In the genomic region with DNA sequence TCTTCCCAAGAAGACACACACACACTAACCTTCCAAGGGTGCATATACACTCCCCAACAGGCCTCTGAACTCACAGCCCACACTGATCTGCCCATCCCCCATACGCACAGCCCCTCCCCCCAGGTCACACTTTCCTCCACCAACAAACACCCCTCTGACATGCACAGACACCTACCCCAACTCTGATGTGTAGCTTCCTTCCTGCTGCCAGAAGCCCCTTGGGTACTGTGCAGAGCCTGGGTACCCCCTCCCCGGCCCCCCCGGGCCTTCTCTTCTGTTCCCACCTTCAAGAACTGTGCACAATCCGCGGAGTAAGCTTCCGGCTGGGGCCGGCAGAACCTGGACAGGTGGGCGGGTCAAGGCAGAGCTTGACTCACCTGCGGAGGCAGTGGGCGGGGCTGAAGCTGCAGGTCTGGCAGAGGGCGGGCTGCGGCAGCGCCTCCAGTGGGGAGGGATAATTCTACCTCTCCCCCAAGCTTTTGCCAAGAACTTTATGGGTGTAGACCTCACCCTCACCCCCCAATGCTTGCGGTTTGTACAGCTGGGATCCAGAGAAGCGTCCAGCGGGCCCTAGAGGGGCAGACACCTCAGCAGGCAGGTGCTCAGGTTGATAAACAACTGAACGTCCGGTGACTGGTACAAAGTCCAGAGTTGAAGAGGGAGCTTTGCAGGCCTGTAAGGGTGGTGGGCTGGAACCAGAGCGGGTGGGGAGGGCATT, we compare ENCODE assay signal across 1 cellular context.
TF ChIP-seq lines count a peak whose summit lies in the region.

A gene (minus strand): TSS at position 313 of the 718 bp plus-strand sequence. CDS start 2,311 bp downstream, outside the sequence.

TF ChIP-seq in WTC11, 78 proteins besides CTCF, POLR2A, EP300 and RAD21 (continued from another document):
- TF ChIP-seq, protein P1, sequence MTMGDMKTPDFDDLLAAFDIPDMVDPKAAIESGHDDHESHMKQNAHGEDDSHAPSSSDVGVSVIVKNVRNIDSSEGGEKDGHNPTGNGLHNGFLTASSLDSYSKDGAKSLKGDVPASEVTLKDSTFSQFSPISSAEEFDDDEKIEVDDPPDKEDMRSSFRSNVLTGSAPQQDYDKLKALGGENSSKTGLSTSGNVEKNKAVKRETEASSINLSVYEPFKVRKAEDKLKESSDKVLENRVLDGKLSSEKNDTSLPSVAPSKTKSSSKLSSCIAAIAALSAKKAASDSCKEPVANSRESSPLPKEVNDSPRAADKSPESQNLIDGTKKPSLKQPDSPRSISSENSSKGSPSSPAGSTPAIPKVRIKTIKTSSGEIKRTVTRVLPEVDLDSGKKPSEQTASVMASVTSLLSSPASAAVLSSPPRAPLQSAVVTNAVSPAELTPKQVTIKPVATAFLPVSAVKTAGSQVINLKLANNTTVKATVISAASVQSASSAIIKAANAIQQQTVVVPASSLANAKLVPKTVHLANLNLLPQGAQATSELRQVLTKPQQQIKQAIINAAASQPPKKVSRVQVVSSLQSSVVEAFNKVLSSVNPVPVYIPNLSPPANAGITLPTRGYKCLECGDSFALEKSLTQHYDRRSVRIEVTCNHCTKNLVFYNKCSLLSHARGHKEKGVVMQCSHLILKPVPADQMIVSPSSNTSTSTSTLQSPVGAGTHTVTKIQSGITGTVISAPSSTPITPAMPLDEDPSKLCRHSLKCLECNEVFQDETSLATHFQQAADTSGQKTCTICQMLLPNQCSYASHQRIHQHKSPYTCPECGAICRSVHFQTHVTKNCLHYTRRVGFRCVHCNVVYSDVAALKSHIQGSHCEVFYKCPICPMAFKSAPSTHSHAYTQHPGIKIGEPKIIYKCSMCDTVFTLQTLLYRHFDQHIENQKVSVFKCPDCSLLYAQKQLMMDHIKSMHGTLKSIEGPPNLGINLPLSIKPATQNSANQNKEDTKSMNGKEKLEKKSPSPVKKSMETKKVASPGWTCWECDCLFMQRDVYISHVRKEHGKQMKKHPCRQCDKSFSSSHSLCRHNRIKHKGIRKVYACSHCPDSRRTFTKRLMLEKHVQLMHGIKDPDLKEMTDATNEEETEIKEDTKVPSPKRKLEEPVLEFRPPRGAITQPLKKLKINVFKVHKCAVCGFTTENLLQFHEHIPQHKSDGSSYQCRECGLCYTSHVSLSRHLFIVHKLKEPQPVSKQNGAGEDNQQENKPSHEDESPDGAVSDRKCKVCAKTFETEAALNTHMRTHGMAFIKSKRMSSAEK (CRISPR knock-in tag; IDR thresholded peaks at IDR 0.05; ENCODE audit: borderline replicate concordance) = no peak
- TF ChIP-seq JAZF1 (CRISPR knock-in tag; IDR thresholded peaks at IDR 0.05) (no peak), ZNF396 (CRISPR knock-in tag; IDR thresholded peaks at IDR 0.05; ENCODE audit: borderline replicate concordance) (no peak), GABPB1 (CRISPR knock-in tag; IDR thresholded peaks at IDR 0.05) (no peak), CREB1 (CRISPR knock-in tag; IDR thresholded peaks at IDR 0.05) (no peak), TP53 (CRISPR knock-in tag; IDR thresholded peaks at IDR 0.05) (0 out of 2 replicates have a peak, but pooled peaks have one; percentile 18), SMAD4 (CRISPR knock-in tag; IDR thresholded peaks at IDR 0.05) (no peak)
- TF ChIP-seq, protein P2, sequence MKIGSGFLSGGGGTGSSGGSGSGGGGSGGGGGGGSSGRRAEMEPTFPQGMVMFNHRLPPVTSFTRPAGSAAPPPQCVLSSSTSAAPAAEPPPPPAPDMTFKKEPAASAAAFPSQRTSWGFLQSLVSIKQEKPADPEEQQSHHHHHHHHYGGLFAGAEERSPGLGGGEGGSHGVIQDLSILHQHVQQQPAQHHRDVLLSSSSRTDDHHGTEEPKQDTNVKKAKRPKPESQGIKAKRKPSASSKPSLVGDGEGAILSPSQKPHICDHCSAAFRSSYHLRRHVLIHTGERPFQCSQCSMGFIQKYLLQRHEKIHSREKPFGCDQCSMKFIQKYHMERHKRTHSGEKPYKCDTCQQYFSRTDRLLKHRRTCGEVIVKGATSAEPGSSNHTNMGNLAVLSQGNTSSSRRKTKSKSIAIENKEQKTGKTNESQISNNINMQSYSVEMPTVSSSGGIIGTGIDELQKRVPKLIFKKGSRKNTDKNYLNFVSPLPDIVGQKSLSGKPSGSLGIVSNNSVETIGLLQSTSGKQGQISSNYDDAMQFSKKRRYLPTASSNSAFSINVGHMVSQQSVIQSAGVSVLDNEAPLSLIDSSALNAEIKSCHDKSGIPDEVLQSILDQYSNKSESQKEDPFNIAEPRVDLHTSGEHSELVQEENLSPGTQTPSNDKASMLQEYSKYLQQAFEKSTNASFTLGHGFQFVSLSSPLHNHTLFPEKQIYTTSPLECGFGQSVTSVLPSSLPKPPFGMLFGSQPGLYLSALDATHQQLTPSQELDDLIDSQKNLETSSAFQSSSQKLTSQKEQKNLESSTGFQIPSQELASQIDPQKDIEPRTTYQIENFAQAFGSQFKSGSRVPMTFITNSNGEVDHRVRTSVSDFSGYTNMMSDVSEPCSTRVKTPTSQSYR (CRISPR knock-in tag; IDR thresholded peaks at IDR 0.05) = peak; percentile 91
- TF ChIP-seq, protein P3, sequence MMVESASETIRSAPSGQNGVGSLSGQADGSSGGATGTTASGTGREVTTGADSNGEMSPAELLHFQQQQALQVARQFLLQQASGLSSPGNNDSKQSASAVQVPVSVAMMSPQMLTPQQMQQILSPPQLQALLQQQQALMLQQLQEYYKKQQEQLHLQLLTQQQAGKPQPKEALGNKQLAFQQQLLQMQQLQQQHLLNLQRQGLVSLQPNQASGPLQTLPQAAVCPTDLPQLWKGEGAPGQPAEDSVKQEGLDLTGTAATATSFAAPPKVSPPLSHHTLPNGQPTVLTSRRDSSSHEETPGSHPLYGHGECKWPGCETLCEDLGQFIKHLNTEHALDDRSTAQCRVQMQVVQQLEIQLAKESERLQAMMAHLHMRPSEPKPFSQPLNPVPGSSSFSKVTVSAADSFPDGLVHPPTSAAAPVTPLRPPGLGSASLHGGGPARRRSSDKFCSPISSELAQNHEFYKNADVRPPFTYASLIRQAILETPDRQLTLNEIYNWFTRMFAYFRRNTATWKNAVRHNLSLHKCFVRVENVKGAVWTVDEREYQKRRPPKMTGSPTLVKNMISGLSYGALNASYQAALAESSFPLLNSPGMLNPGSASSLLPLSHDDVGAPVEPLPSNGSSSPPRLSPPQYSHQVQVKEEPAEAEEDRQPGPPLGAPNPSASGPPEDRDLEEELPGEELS (CRISPR knock-in tag; IDR thresholded peaks at IDR 0.05) = no peak
- TF ChIP-seq, protein P4, sequence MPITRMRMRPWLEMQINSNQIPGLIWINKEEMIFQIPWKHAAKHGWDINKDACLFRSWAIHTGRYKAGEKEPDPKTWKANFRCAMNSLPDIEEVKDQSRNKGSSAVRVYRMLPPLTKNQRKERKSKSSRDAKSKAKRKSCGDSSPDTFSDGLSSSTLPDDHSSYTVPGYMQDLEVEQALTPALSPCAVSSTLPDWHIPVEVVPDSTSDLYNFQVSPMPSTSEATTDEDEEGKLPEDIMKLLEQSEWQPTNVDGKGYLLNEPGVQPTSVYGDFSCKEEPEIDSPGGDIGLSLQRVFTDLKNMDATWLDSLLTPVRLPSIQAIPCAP (CRISPR knock-in tag; IDR thresholded peaks at IDR 0.05) = no peak
- TF ChIP-seq, protein P5, sequence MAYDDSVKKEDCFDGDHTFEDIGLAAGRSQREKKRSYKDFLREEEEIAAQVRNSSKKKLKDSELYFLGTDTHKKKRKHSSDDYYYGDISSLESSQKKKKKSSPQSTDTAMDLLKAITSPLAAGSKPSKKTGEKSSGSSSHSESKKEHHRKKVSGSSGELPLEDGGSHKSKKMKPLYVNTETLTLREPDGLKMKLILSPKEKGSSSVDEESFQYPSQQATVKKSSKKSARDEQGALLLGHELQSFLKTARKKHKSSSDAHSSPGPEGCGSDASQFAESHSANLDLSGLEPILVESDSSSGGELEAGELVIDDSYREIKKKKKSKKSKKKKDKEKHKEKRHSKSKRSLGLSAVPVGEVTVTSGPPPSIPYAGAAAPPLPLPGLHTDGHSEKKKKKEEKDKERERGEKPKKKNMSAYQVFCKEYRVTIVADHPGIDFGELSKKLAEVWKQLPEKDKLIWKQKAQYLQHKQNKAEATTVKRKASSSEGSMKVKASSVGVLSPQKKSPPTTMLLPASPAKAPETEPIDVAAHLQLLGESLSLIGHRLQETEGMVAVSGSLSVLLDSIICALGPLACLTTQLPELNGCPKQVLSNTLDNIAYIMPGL (CRISPR knock-in tag; IDR thresholded peaks at IDR 0.05) = 0 out of 2 replicates have a peak, but pooled peaks have one; percentile 56
